8 cellular contexts compared by ENCODE assay signal in genomic region chr1:15524283-15525042, GRCh38. TPM values are rescaled to one million over a fixed set of nuclear protein-coding genes. Genes with fewer than 3 reads are reported as not detected.
DNase-seq lines count a peak whose midpoint lies in the region; ATAC-seq and TF ChIP-seq lines count a peak whose summit lies in the region.

No MANE protein-coding gene starts in this region.

- H3K36me3 Mint-ChIP-seq in activated T-cell treated with anti-CD3 and anti-CD28 coated beads, Interleukin-2, amount 50 U/mL, for 4 hours (ENCODE audit: insufficient read depth) = peaks cover 2% of the 10 kb centered on the region

- peak overlapping the region; percentile 91 for H3K27ac ChIP-seq in PC-3 (ENCODE audit: low read length)
- H3K27ac ChIP-seq in esophagus (ENCODE audit: low read depth in 2 of 2, low read length in 1 of 2) = peak overlapping the region; percentile 93 to 99

- H3K4me1 ChIP-seq in PC-3 (ENCODE audit: insufficient read depth, low read length) = peaks cover 25% of the 10 kb centered on the region
- no peaks in the 10 kb centered on the region for H3K4me1 ChIP-seq in esophagus (ENCODE audit: control insufficient read depth in 2 of 2, insufficient read depth in 2 of 2, low read length in 1 of 2)
- peaks cover 19% of the 10 kb centered on the region for H3K4me1 ChIP-seq in mucosa of stomach (ENCODE audit: control insufficient read depth, insufficient read depth, low read length)

- no peaks in the 10 kb centered on the region for H3F3A ChIP-seq in PC-3 (ENCODE audit: low read length, unreplicated experiment)

- peak overlapping the region; percentile 81 for H3K4me3 Mint-ChIP-seq in activated T-cell treated with anti-CD3 and anti-CD28 coated beads, Interleukin-2, amount 50 U/mL, for 4 hours

- ATAC-seq in GM21717 (IDR thresholded peaks at IDR 0.05; ENCODE audit: unreplicated experiment) = peak; percentile 34
- peak; percentile 41 for ATAC-seq in PC-3
- ATAC-seq in activated T-cell treated with anti-CD3 and anti-CD28 coated beads, Interleukin-2, amount 50 U/mL, for 4 hours = peak; percentile 57 to 62

- H3K9me3 ChIP-seq in PC-3 (ENCODE audit: low read length) (no peaks in the 10 kb centered on the region), esophagus (ENCODE audit: control insufficient read depth in 2 of 2, insufficient read depth in 1 of 2, low read depth in 1 of 2, low read length in 1 of 2) (no peaks in the 10 kb centered on the region), mucosa of stomach (ENCODE audit: control insufficient read depth, low read length) (no peaks in the 10 kb centered on the region)

- CTCF ChIA-PET in PC-3 (lab: Charles Lee) = no interaction called here

- H3K79me2 ChIP-seq in PC-3 (ENCODE audit: low read length) = peaks cover 39% of the 10 kb centered on the region

- peak overlapping the region; percentile 84 for H3K9ac ChIP-seq in PC-3 (ENCODE audit: low read length)
- peak overlapping the region; percentile 66 for H3K9ac ChIP-seq in mucosa of stomach (ENCODE audit: low read length)

- no peaks in the 10 kb centered on the region for H3K9me3 Mint-ChIP-seq in activated T-cell treated with anti-CD3 and anti-CD28 coated beads, Interleukin-2, amount 50 U/mL, for 4 hours

- peak; percentile 89 for DNase-seq in DMS 273 treated with DMSO at 0.1 percent for 48 hours (lab: John Stamatoyannopoulos, UW)
- DNase-seq in KBM-7 = peak; percentile 90
- DNase-seq in PC-3 = peak; percentile 94
- DNase-seq in activated T-cell treated with anti-CD3 and anti-CD28 coated beads, Interleukin-2, amount 50 U/mL, for 4 hours = peak; percentile 100
- DNase-seq in stimulated activated CD8-positive, alpha-beta memory T cell treated with anti-CD3 and anti-CD28 coated beads, Interleukin-4, amount 100 ng/mL, for 48 hours = peak; percentile 100

- no peaks in the 10 kb centered on the region for H3K27me3 Mint-ChIP-seq in activated T-cell treated with anti-CD3 and anti-CD28 coated beads, Interleukin-2, amount 50 U/mL, for 4 hours (ENCODE audit: low read depth)

- H3K27me3 ChIP-seq in PC-3 (ENCODE audit: low read length) (no peaks in the 10 kb centered on the region), esophagus (ENCODE audit: control insufficient read depth in 1 of 2, insufficient read depth in 2 of 2, low read length in 2 of 2) (no peaks in the 10 kb centered on the region), mucosa of stomach (ENCODE audit: control insufficient read depth, insufficient read depth, low read length) (no peaks in the 10 kb centered on the region)

- POLR2A ChIA-PET in PC-3 (lab: Charles Lee; ENCODE audit: unreplicated experiment) = interaction anchor here (0.6 kb wide), 1 partner anchor 9 kb away, joined by 3 read pairs; no protein-coding TSS in a partner anchor

- H2AFZ ChIP-seq in PC-3 (ENCODE audit: low read length) = no peak overlapping the region

- no peaks in the 10 kb centered on the region for H4K20me1 ChIP-seq in PC-3 (ENCODE audit: low read length)

- peaks cover 49% of the 10 kb centered on the region for H3K4me1 Mint-ChIP-seq in activated T-cell treated with anti-CD3 and anti-CD28 coated beads, Interleukin-2, amount 50 U/mL, for 4 hours (ENCODE audit: low read depth)

- H3K4me3 ChIP-seq in PC-3 (ENCODE audit: low read length) = peak overlapping the region; percentile 87
- H3K4me3 ChIP-seq in esophagus (ENCODE audit: low read depth in 1 of 2, low read length in 2 of 2) = peak overlapping the region; percentile 52 to 72
- no peak overlapping the region for H3K4me3 ChIP-seq in mucosa of stomach (ENCODE audit: low read length)

- BruUV-seq in PC-3 (replicated peaks; lab: Mats Ljungman, UMichigan) = no TSS peak

- peak overlapping the region; percentile 71 for H3K4me2 ChIP-seq in PC-3 (ENCODE audit: low read length)

- intact Hi-C loops in PC-3 (cut with micrococcal nuclease) = loop anchor here (1.0 kb wide), 1 partner anchor 23 kb away; no protein-coding TSS in a partner anchor

- H3K36me3 ChIP-seq in PC-3 (ENCODE audit: low read depth, low read length) (no peaks in the 10 kb centered on the region), esophagus (ENCODE audit: control insufficient read depth in 2 of 2, insufficient read depth in 2 of 2, low read length in 1 of 2) (no peaks in the 10 kb centered on the region), mucosa of stomach (ENCODE audit: control insufficient read depth, insufficient read depth, low read length) (no peaks in the 10 kb centered on the region)

- TF ChIP-seq CTCF in PC-3 (conservative IDR thresholded peaks at IDR 0.05; ENCODE audit: low read depth, low read length) = no peak

- H3K9me2 ChIP-seq in PC-3 (replicated peaks; ENCODE audit: low read length) = no peaks in the 10 kb centered on the region

- in situ Hi-C loops in KBM-7 (cut with MboI; ENCODE audit: low pct_unique_long_range_greater_than_20kb, low sequenced_read_pairs) = no loop called here

- WGBS in esophagus, 2 donors = 1 to 2% methylated on average over 57 to 86 of the region's 87 CpGs

RNA-seq across cellular contexts. Expression of gene CASP9, which starts 0.4 kb away (rescaled TPM):
- 8.0 and 14.0 TPM in 2 replicates for total RNA-seq in PC-3 (2014; rRNA removed)
- 1 to 10 TPM; 4.8 to 6.3 (median 6.3) TPM for total RNA-seq in activated T-cell treated with anti-CD3 and anti-CD28 coated beads, Interleukin-2, amount 50 U/mL, for 4 hours
- polyA plus RNA-seq in esophagus = 10 to 100 TPM; 10.3 to 10.4 TPM

RNA-seq across cellular contexts. Expression of gene DNAJC16, which starts 2.2 kb away (rescaled TPM):
- total RNA-seq in PC-3 (2014; rRNA removed) = 9.2 and 11.7 TPM in 2 replicates
- 10 to 100 TPM; 12.1 to 13.7 (median 13.2) TPM for total RNA-seq in activated T-cell treated with anti-CD3 and anti-CD28 coated beads, Interleukin-2, amount 50 U/mL, for 4 hours
- 1 to 10 TPM; 3.1 to 6.1 TPM for polyA plus RNA-seq in esophagus

RNA-seq across cellular contexts. Expression of gene CELA2B, which starts 48.6 kb away (rescaled TPM):
- not detected in 2 replicates for total RNA-seq in PC-3 (2014; rRNA removed)
- total RNA-seq in activated T-cell treated with anti-CD3 and anti-CD28 coated beads, Interleukin-2, amount 50 U/mL, for 4 hours = under 1 TPM in 1 of 3 donors, not detected in 2; 0.41 TPM
- polyA plus RNA-seq in esophagus = not detected
